Comparison of ENCODE assay signal across 1 cellular context in the genomic region with DNA sequence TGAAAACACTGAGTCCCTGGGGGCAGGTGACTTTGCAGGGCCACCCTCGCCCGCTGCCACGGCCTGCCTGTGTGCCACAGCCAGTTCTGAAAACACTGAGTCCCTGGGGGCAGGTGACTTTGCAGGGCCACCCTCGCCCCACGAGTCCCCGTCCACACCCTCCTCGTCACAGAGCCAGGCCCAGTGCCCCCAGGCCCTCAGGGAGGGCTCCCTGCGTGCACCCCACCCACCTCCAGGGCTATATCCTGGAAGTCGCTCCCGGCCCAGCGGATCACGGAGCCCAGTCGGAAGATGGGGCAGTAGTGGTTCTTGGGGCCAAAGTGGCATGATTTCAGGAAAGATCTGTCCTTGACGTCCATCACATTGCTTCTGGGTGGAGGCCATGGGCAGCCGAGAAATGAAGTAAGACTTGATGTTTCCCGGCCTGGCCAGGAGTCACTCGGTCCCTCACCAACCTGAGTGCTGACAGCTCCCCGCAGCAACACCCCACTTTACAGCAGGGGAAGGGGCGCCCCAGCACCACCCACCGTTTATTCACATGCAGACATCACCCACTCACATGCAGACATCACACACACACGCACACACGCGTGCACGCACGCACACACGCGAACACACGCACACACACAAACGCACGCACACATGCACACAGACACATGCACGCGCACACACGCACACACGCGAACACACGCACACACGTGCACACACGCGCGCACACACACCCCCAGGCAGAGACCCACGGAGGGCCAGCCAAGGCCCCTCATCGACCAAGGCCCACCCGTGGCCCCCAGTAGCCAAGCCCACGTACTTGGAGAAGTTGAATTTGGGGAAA.
A peak's percentile ranks its signal among the peaks of the same experiment; 100 is the strongest.
TF ChIP-seq lines count a peak whose summit lies in the region.

No MANE protein-coding gene starts in this region.

TF ChIP-seq in GM12878, 131 proteins besides CTCF, POLR2A, EP300 and RAD21:
- TF ChIP-seq, protein P1, sequence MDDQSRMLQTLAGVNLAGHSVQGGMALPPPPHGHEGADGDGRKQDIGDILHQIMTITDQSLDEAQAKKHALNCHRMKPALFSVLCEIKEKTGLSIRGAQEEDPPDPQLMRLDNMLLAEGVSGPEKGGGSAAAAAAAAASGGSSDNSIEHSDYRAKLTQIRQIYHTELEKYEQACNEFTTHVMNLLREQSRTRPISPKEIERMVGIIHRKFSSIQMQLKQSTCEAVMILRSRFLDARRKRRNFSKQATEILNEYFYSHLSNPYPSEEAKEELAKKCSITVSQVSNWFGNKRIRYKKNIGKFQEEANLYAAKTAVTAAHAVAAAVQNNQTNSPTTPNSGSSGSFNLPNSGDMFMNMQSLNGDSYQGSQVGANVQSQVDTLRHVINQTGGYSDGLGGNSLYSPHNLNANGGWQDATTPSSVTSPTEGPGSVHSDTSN (IDR thresholded peaks at IDR 0.05; ENCODE audit: insufficient replicate concordance, low read depth, low read length), result peak; percentile 60
- TF ChIP-seq POLR2AphosphoS2 (IDR thresholded peaks at IDR 0.05; ENCODE audit: low read depth, low read length), result no peak
- TF ChIP-seq, protein P2, sequence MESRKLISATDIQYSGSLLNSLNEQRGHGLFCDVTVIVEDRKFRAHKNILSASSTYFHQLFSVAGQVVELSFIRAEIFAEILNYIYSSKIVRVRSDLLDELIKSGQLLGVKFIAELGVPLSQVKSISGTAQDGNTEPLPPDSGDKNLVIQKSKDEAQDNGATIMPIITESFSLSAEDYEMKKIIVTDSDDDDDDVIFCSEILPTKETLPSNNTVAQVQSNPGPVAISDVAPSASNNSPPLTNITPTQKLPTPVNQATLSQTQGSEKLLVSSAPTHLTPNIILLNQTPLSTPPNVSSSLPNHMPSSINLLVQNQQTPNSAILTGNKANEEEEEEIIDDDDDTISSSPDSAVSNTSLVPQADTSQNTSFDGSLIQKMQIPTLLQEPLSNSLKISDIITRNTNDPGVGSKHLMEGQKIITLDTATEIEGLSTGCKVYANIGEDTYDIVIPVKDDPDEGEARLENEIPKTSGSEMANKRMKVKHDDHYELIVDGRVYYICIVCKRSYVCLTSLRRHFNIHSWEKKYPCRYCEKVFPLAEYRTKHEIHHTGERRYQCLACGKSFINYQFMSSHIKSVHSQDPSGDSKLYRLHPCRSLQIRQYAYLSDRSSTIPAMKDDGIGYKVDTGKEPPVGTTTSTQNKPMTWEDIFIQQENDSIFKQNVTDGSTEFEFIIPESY (IDR thresholded peaks at IDR 0.05), result peak; percentile 70; the same call in 1 of the 2 replicates
- 0 out of 2 replicates have a peak, but pooled peaks have one; percentile 48 for TF ChIP-seq HDGF (IDR thresholded peaks at IDR 0.05)
- TF ChIP-seq BCL3 (IDR thresholded peaks at IDR 0.05; ENCODE audit: borderline replicate concordance, insufficient read depth, low read depth, low read length, poor library complexity, severe bottlenecking), result peak; percentile 99
- TF ChIP-seq TCF3 (IDR thresholded peaks at IDR 0.05; ENCODE audit: borderline replicate concordance, insufficient read depth, low read depth, low read length), result peak; percentile 93
TF ChIP-seq in GM12878: peak in this region for 5.
